17 cellular contexts compared by ENCODE assay signal in genomic region chr17:48406936-48407567, GRCh38. TPM values are rescaled to one million over a fixed set of nuclear protein-coding genes. Genes with fewer than 3 reads are reported as not detected.
DNase-seq lines count a peak whose midpoint lies in the region; ATAC-seq, FAIRE-seq and TF ChIP-seq lines count a peak whose summit lies in the region.
"Had no signal": no experiment of that assay in that cellular context is flagged by ENCODE, and none has a peak within 500 bp of the region (broad histone marks: within the 10 kb centered on the region; RNA-seq: fewer than 3 reads in every experiment).

No MANE protein-coding gene starts in this region.

- peak overlapping the region; percentile 51; the same call in 1 of the 2 replicates for H2AFZ ChIP-seq in K562 (ENCODE audit: low read depth, low read length)

- H3K9ac ChIP-seq in K562 (ENCODE audit: insufficient read depth in 1 of 2, low read depth in 2 of 2, low read length in 2 of 2), result no peak overlapping the region

- BruUV-seq in K562 (replicated peaks; lab: Mats Ljungman, UMichigan), result no TSS peak

- H3K27ac ChIP-seq in K562 (ENCODE audit: extremely low read depth, low read depth, low read length), result no peak overlapping the region
- H3K27ac ChIP-seq: lower lobe of right lung, neutrophil, SJCRH30, WERI-Rb-1 had no signal

- POLR2A ChIA-PET in activated CD4-positive, alpha-beta T cell treated with anti-CD3 and anti-CD28 coated beads for 36 hours (lab: Charles Lee), result no interaction called here
- POLR2A ChIA-PET in K562 (lab: Yijun Ruan, JAX), result no interaction called here

- H3K27me3 Mint-ChIP-seq in activated CD4-positive, alpha-beta T cell treated with anti-CD3 and anti-CD28 coated beads for 36 hours, result no peaks in the 10 kb centered on the region
- H3K27me3 Mint-ChIP-seq in natural killer cell (ENCODE audit: low read depth in 2 of 2), result no peaks in the 10 kb centered on the region

- no peak for TF ChIP-seq POLR2A in K562 (conservative IDR thresholded peaks at IDR 0.05)

- TF ChIP-seq RAD21 in K562 (CRISPR knock-in tag; conservative IDR thresholded peaks at IDR 0.05 in 1 of 2, IDR thresholded peaks at IDR 0.05 in 1 of 2), result no peak

- H3K4me1 Mint-ChIP-seq in activated CD4-positive, alpha-beta T cell treated with anti-CD3 and anti-CD28 coated beads for 36 hours, result peaks cover 61% of the 10 kb centered on the region
- peaks cover 48 to 52% of the 10 kb centered on the region in 2 donors for H3K4me1 Mint-ChIP-seq in natural killer cell
- H3K4me1 Mint-ChIP-seq: brain had no signal

- intact Hi-C loops in activated CD4-positive, alpha-beta T cell treated with anti-CD3 and anti-CD28 coated beads for 36 hours (cut with DNase I, micrococcal nuclease), result loop anchor here in 1 of 2 experiments (5.0 kb wide), 1 partner anchor 35 kb away; no protein-coding TSS in a partner anchor
- intact Hi-C loops in K562 (cut with micrococcal nuclease), result no loop called here
- intact Hi-C loops in natural killer cell (cut with micrococcal nuclease), result no loop called here

- ATAC-seq in activated CD4-positive, alpha-beta T cell treated with anti-CD3 and anti-CD28 coated beads for 36 hours, result peak; percentile 40
- ATAC-seq in K562 (no peak), natural killer cell (no peak)
- ATAC-seq: lower lobe of right lung had no signal

- H3K79me2 ChIP-seq in K562 (ENCODE audit: control insufficient read depth, insufficient read depth, low read length), result no peaks in the 10 kb centered on the region

- CTCF ChIA-PET in activated CD4-positive, alpha-beta T cell treated with anti-CD3 and anti-CD28 coated beads for 36 hours (lab: Charles Lee), result interaction anchor here (2.5 kb wide), 1 partner anchor 50 kb away, joined by 13 read pairs; no protein-coding TSS in a partner anchor
- CTCF ChIA-PET in K562 (lab: Yijun Ruan, JAX; ENCODE audit: low intra/inter-chr PET ratio), result no interaction called here

- TF ChIP-seq EP300 in K562 (IDR thresholded peaks at IDR 0.05; ENCODE audit: low read length), result no peak

- no peaks in the 10 kb centered on the region for H3K4me1 ChIP-seq in K562 (replicated peaks in 1 of 2; ENCODE audit: control insufficient read depth in 2 of 2, insufficient read depth in 2 of 2, low read length in 2 of 2)
- H3K4me1 ChIP-seq: lower lobe of right lung, SJCRH30 had no signal

- H3K36me3 ChIP-seq in K562 (ENCODE audit: control insufficient read depth, insufficient read depth, low read length), result no peaks in the 10 kb centered on the region
- H3K36me3 ChIP-seq: lower lobe of right lung, neutrophil, SJCRH30, WERI-Rb-1 had no signal

- DNase-seq in activated CD4-positive, alpha-beta T cell treated with anti-CD3 and anti-CD28 coated beads for 36 hours, result no peak
- no peak for DNase-seq in activated CD4-positive, alpha-beta T cell treated with anti-CD3 and anti-CD28 coated beads for 4 hours
- DNase-seq in NCI-H226 (peak; percentile 3), K562 (ENCODE audit: extremely low read depth in 1 of 4, low spot score in 3 of 4) (no peak), natural killer cell (no peak), NCI-H524 (lab: John Stamatoyannopoulos, UW) (no peak), NCI-H2171 treated with DMSO at 0.1 percent for 48 hours (lab: John Stamatoyannopoulos, UW) (no peak), HuH-7.5 (ENCODE audit: low spot score) (no peak)
- DNase-seq: effector CD4-positive, alpha-beta T cell; foreskin fibroblast; lower lobe of right lung; NCI-H2081; SJCRH30; stimulated activated CD4-positive, alpha-beta T cell treated with anti-CD3 and anti-CD28 coated beads, Interleukin-4, amount 100 ng/mL, for 4 hours; WERI-Rb-1 had no signal

- H3K9me3 Mint-ChIP-seq in activated CD4-positive, alpha-beta T cell treated with anti-CD3 and anti-CD28 coated beads for 36 hours (ENCODE audit: low read depth), result no peaks in the 10 kb centered on the region
- H3K9me3 Mint-ChIP-seq in natural killer cell, result no peaks in the 10 kb centered on the region
- H3K9me3 Mint-ChIP-seq: brain had no signal

- no peak for FAIRE-seq in K562 (lab: Jason Lieb, UNC)

- TF ChIP-seq CTCF in K562 (IDR thresholded peaks at IDR 0.05 in 2 of 3, conservative IDR thresholded peaks at IDR 0.05 in 1 of 3; ENCODE audit: insufficient read depth in 2 of 3, low read depth in 1 of 3, low read length in 3 of 3) (no peak), natural killer cell (IDR thresholded peaks at IDR 0.05) (no peak)

- no peaks in the 10 kb centered on the region for H4K20me1 ChIP-seq in K562 (replicated peaks; ENCODE audit: control insufficient read depth, insufficient read depth, low read length)

- 19% methylated on average over 3 of the region's 3 CpGs for whole genome bisulfite sequencing in K562 (ENCODE audit: insufficient coverage, low coverage, missing lambda C conversion rate)

- H3K27me3 ChIP-seq in K562 (ENCODE audit: control insufficient read depth in 2 of 2, insufficient read depth in 2 of 2, low read length in 2 of 2), result no peaks in the 10 kb centered on the region

- H3K9me3 ChIP-seq in K562 (replicated peaks; ENCODE audit: control insufficient read depth, insufficient read depth, low read depth, low read length), result no peaks in the 10 kb centered on the region
- H3K9me3 ChIP-seq: lower lobe of right lung, neutrophil, SJCRH30 had no signal

- H3K36me3 Mint-ChIP-seq in activated CD4-positive, alpha-beta T cell treated with anti-CD3 and anti-CD28 coated beads for 36 hours (ENCODE audit: low read depth), result peaks cover 40% of the 10 kb centered on the region
- H3K36me3 Mint-ChIP-seq in natural killer cell, result peaks cover 24% of the 10 kb centered on the region
- H3K36me3 Mint-ChIP-seq: brain had no signal

- in situ Hi-C loops in K562 (cut with MboI), result no loop called here

- H3K4me3 ChIP-seq in K562, result no peak overlapping the region
- H3K4me3 ChIP-seq: lower lobe of right lung, SJCRH30 had no signal

- peak overlapping the region; percentile 33 for H3K4me3 Mint-ChIP-seq in activated CD4-positive, alpha-beta T cell treated with anti-CD3 and anti-CD28 coated beads for 36 hours
- H3K4me3 Mint-ChIP-seq in natural killer cell, result no peak overlapping the region
- H3K4me3 Mint-ChIP-seq: brain had no signal

- no peaks in the 10 kb centered on the region for H3K9me1 ChIP-seq in K562 (ENCODE audit: control insufficient read depth, insufficient read depth, low read length)

- peak overlapping the region; percentile 82 for H3K27ac Mint-ChIP-seq in activated CD4-positive, alpha-beta T cell treated with anti-CD3 and anti-CD28 coated beads for 36 hours
- peak overlapping the region; percentile 17 to 78 for H3K27ac Mint-ChIP-seq in natural killer cell
- H3K27ac Mint-ChIP-seq: brain had no signal

- no peak overlapping the region for H3K4me2 ChIP-seq in K562 (ENCODE audit: insufficient read depth, low read length)

TF ChIP-seq in K562, 482 proteins besides CTCF, POLR2A, EP300 and RAD21:
- TF ChIP-seq ZNF23 (CRISPR knock-in tag; IDR thresholded peaks at IDR 0.05) (no peak), SOX6 (IDR thresholded peaks at IDR 0.05) (peak; percentile 52; the same call in 1 of the 2 replicates)

RNA-seq across cellular contexts. Expression of gene SKAP1, which starts 23.0 kb away (rescaled TPM):
- 100 to 1,000 TPM in 1 of 2 experiments, 10 to 100 TPM in 1; 76.1 to 109 TPM for total RNA-seq in activated CD4-positive, alpha-beta T cell treated with anti-CD3 and anti-CD28 coated beads for 36 hours
- not detected in 2 replicates for total RNA-seq in K562 (2011; cell fraction: chromatin; rRNA removed; ENCODE audit: low replicate concordance)
- total RNA-seq in K562 (2011; cell fraction: nucleolus; rRNA removed), result not detected in 2 replicates
- not detected in 2 replicates for total RNA-seq in K562 (2011; cell fraction: nucleoplasm; rRNA removed)
- total RNA-seq in K562 (2014; rRNA removed) (not detected in 2 replicates), K562 (2014; rRNA removed; fragmentation: Illumina TruSeq; extraction: Trizol) (not detected in 2 replicates), K562 (2015; rRNA removed; fragmentation: Illumina TruSeq; extraction: Trizol) (0.22 TPM in 1 of 2 replicates, not detected in the other), K562 (2021) (not detected in 2 replicates), natural killer cell (100 to 1,000 TPM; 168 to 227 (median 190) TPM)
- polyA plus RNA-seq in K562 (2011; rRNA removed) (not detected in 2 replicates), K562 (2014; fragmentation: Illumina TruSeq; extraction: Trizol) (0.10 TPM in 1 of 2 replicates, not detected in the other), K562 (2014; fragmentation: Nextera tagmentation; extraction: Ambion mirVana) (under 1 TPM; 0.06 to 0.07 TPM), K562 (2014; rRNA removed) (0.80 TPM in 1 of 2 replicates, not detected in the other)
- not detected in 2 replicates for polyA plus RNA-seq in K562 (2011; cell fraction: cytosol; rRNA removed)
- polyA plus RNA-seq in K562 (2011; cell fraction: nucleus; rRNA removed), result not detected in 2 replicates
- polyA plus RNA-seq in K562 (2012), result 0.08 and 0.09 TPM in 2 replicates
- not detected in 2 replicates for polyA minus RNA-seq in K562 (2011; rRNA and poly(A)+ RNA removed)
- not detected in 2 replicates for polyA minus RNA-seq in K562 (2011; cell fraction: cytosol; rRNA and poly(A)+ RNA removed)
- not detected in 2 replicates for polyA minus RNA-seq in K562 (2011; cell fraction: nucleus; rRNA and poly(A)+ RNA removed)
- total RNA-seq: SJCRH30 had no signal

Comparison
In these comparisons a context has a peak if more than half of its experiments do, and no peak if none do; other contexts are left out.
1. RNA of gene SKAP1, which starts 23.0 kb away (total RNA-seq): 168 to 227 TPM in natural killer cell and 76.1 to 109 TPM in activated CD4-positive, alpha-beta T cell treated with anti-CD3 and anti-CD28 coated beads for 36 hours; 0.22 TPM in K562; every median in the first group is over 10 times any median in the second.